ENCODE assay signal across 18 cellular contexts in genomic region chr4:88134536-88135361, GRCh38. TPM values are rescaled to one million over a fixed set of nuclear protein-coding genes. Genes with fewer than 3 reads are reported as not detected.
DNase-seq lines count a peak whose midpoint lies in the region; ATAC-seq, FAIRE-seq and TF ChIP-seq lines count a peak whose summit lies in the region.
"Had no signal": no experiment of that assay in that cellular context is flagged by ENCODE, and none has a peak within 500 bp of the region (broad histone marks: within the 10 kb centered on the region; RNA-seq: fewer than 3 reads in every experiment).

No MANE protein-coding gene starts in this region.

- H3K9me3 ChIP-seq in colonic mucosa (no peaks in the 10 kb centered on the region), mucosa of rectum (ENCODE audit: control insufficient read depth in 2 of 2, low read length in 2 of 2) (no peaks in the 10 kb centered on the region)
- H3K9me3 ChIP-seq: Caco-2 had no signal

- intact Hi-C loops in colonic mucosa (cut with DNase I) = no loop called here

- peaks cover 4% of the 10 kb centered on the region for H3K4me1 ChIP-seq in colonic mucosa
- peaks cover 2 to 8% of the 10 kb centered on the region in 2 donors for H3K4me1 ChIP-seq in mucosa of rectum (ENCODE audit: control insufficient read depth in 2 of 2, insufficient read depth in 2 of 2, low read length in 2 of 2)
- H3K4me1 ChIP-seq: BLaER1 had no signal

- H3K36me3 ChIP-seq in colonic mucosa = no peaks in the 10 kb centered on the region
- no peaks in the 10 kb centered on the region for H3K36me3 ChIP-seq in mucosa of rectum (ENCODE audit: control insufficient read depth in 2 of 2, insufficient read depth in 2 of 2, low read length in 2 of 2)
- H3K36me3 ChIP-seq: BLaER1 had no signal

- DNase-seq in colonic mucosa (peak; percentile 36), left lobe of liver (ENCODE audit: low spot score) (no peak), urothelium cell line (ENCODE audit: low spot score) (no peak), DMS153 (lab: John Stamatoyannopoulos, UW) (no peak), GOT3 (lab: John Stamatoyannopoulos, UW) (no peak)
- no peak for DNase-seq in activated effector memory CD4-positive, alpha-beta T cell treated with Interleukin-2 at 50 U/mL for 16 hours
- DNase-seq: AML-193; Caco-2; CD8-positive, alpha-beta memory T cell; DMS79 treated with DMSO at 0.1 percent for 48 hours; EL; HCEC 1CT; HFFc6 had no signal

- peak overlapping the region; percentile 59 for H3K27ac ChIP-seq in colonic mucosa
- peak overlapping the region; percentile 58 to 67 for H3K27ac ChIP-seq in mucosa of rectum (ENCODE audit: low read depth in 2 of 2, low read length in 2 of 2)
- H3K27ac ChIP-seq: BLaER1 had no signal

- TF ChIP-seq CTCF in colonic mucosa (IDR thresholded peaks at IDR 0.05) = no peak

- H3K9ac ChIP-seq in colonic mucosa (ENCODE audit: low read depth in 2 of 2, low read length in 2 of 2) = no peak overlapping the region
- no peak overlapping the region for H3K9ac ChIP-seq in mucosa of rectum (ENCODE audit: low read depth in 1 of 2, low read length in 2 of 2)
- H3K9ac ChIP-seq: BLaER1 had no signal

- peak; percentile 5 for FAIRE-seq in urothelium cell line (lab: Jason Lieb, UNC)
- FAIRE-seq: G401.6, GM12891 had no signal

- no peak overlapping the region for H3K4me3 ChIP-seq in colonic mucosa
- H3K4me3 ChIP-seq in mucosa of rectum (ENCODE audit: low read length in 2 of 2) = peak overlapping the region in 1 of 2 donors; percentile 33
- H3K4me3 ChIP-seq: BLaER1 had no signal

- peak; percentile 60 for ATAC-seq in left lobe of liver

- H3K27me3 ChIP-seq in colonic mucosa = no peaks in the 10 kb centered on the region
- no peaks in the 10 kb centered on the region for H3K27me3 ChIP-seq in mucosa of rectum (ENCODE audit: control insufficient read depth in 2 of 2, insufficient read depth in 2 of 2, low read length in 2 of 2)
- H3K27me3 ChIP-seq: BLaER1 had no signal

RNA-seq across cellular contexts. Expression of gene ABCG2, which starts 23.7 kb away (rescaled TPM):
- total RNA-seq in colonic mucosa = 10 to 100 TPM in 1 of 2 donors, 1 to 10 TPM in 1; 7.5 to 18.8 TPM
- total RNA-seq in left lobe of liver = 7.2 TPM
- total RNA-seq: A673 had no signal
